ENCODE assay signal across 16 cellular contexts in genomic region chr16:22711847-22712246, GRCh38.
DNase-seq lines count a peak whose midpoint lies in the region; ATAC-seq lines count a peak whose summit lies in the region.
"Had no signal": no experiment of that assay in that cellular context is flagged by ENCODE, and none has a peak within 500 bp of the region (broad histone marks: within the 10 kb centered on the region; RNA-seq: fewer than 3 reads in every experiment).

No MANE protein-coding gene starts in this region.

- H3K27me3 Mint-ChIP-seq in natural killer cell treated with Interleukin-12 subunit alpha and Interleukin-12 subunit beta and Interleukin-15 and Interleukin-18, amount 100 ng/mL, for 72 hours = peaks cover 15 to 38% of the 10 kb centered on the region in 2 donors

- H3K4me3 Mint-ChIP-seq in natural killer cell treated with Interleukin-12 subunit alpha and Interleukin-12 subunit beta and Interleukin-15 and Interleukin-18, amount 100 ng/mL, for 72 hours = no peak overlapping the region
- H3K4me3 Mint-ChIP-seq: CD14-positive monocyte; CD4-positive, alpha-beta T cell; CD8-positive, alpha-beta memory T cell had no signal

- peak overlapping the region; percentile 64 for H3K4me2 ChIP-seq in BLaER1
- H3K4me2 ChIP-seq in BLaER1 treated with 17β-estradiol and CSF1 and Interleukin-3, amounts not matched to agents 10 nM and 100 nM = peak overlapping the region; percentile 15 to 74 (median 56); a peak in 19 of 22 replicates

- H3K9me3 ChIP-seq in BLaER1 = peaks cover 24% of the 10 kb centered on the region
- peaks cover 22 to 34% (median 25%) of the 10 kb centered on the region in 11 experiments for H3K9me3 ChIP-seq in BLaER1 treated with 17β-estradiol and CSF1 and Interleukin-3, amounts not matched to agents 10 nM and 100 nM (replicated peaks in 1 of 11)
- H3K9me3 ChIP-seq in subcutaneous abdominal adipose tissue (ENCODE audit: control insufficient read depth in 5 of 5, low read length in 5 of 5) = peaks cover 8 to 25% (median 24%) of the 10 kb centered on the region in 5 donors
- H3K9me3 ChIP-seq: HAP-1 had no signal

- 0 out of 2 replicates have a peak overlapping the region, but pooled peaks have one; percentile 13 for H3K27ac ChIP-seq in BLaER1
- peak overlapping the region in 1 of 11 experiments; percentile 52; a peak in 3 of 22 replicates for H3K27ac ChIP-seq in BLaER1 treated with 17β-estradiol and CSF1 and Interleukin-3, amounts not matched to agents 10 nM and 100 nM
- H3K27ac ChIP-seq in subcutaneous abdominal adipose tissue (ENCODE audit: low read depth, low read length) = no peak overlapping the region

- peak; percentile 42 for DNase-seq in HT1080 (ENCODE audit: low read depth)
- DNase-seq in NCI-H1417 (lab: John Stamatoyannopoulos, UW) = no peak
- no peak for DNase-seq in natural killer cell treated with Interleukin-12 subunit alpha and Interleukin-12 subunit beta and Interleukin-15 and Interleukin-18, amount 100 ng/mL, for 72 hours (ENCODE audit: low spot score)
- DNase-seq: CD4-positive, alpha-beta T cell; CD8-positive, alpha-beta memory T cell; DMS 273 treated with DMSO at 0.1 percent for 48 hours; DMS79; EL; GDM1; GOT3 had no signal

- no peaks in the 10 kb centered on the region for H3K27me3 ChIP-seq in BLaER1
- H3K27me3 ChIP-seq in BLaER1 treated with 17β-estradiol and CSF1 and Interleukin-3, amounts not matched to agents 10 nM and 100 nM = no peaks in the 10 kb centered on the region
- no peaks in the 10 kb centered on the region for H3K27me3 ChIP-seq in subcutaneous abdominal adipose tissue (ENCODE audit: control insufficient read depth in 5 of 5, insufficient read depth in 4 of 5, low read length in 5 of 5)

- no peak for ATAC-seq in natural killer cell treated with Interleukin-12 subunit alpha and Interleukin-12 subunit beta and Interleukin-15 and Interleukin-18, amount 100 ng/mL, for 72 hours
- ATAC-seq: GM12878 had no signal

- H3K27ac Mint-ChIP-seq in natural killer cell treated with Interleukin-12 subunit alpha and Interleukin-12 subunit beta and Interleukin-15 and Interleukin-18, amount 100 ng/mL, for 72 hours = no peak overlapping the region
- H3K27ac Mint-ChIP-seq: CD14-positive monocyte; CD4-positive, alpha-beta T cell; CD8-positive, alpha-beta memory T cell had no signal

- H3K4me1 Mint-ChIP-seq in natural killer cell treated with Interleukin-12 subunit alpha and Interleukin-12 subunit beta and Interleukin-15 and Interleukin-18, amount 100 ng/mL, for 72 hours (ENCODE audit: low read depth in 2 of 2) = no peaks in the 10 kb centered on the region
- H3K4me1 Mint-ChIP-seq: CD14-positive monocyte; CD8-positive, alpha-beta memory T cell had no signal

- H3K36me3 Mint-ChIP-seq in natural killer cell treated with Interleukin-12 subunit alpha and Interleukin-12 subunit beta and Interleukin-15 and Interleukin-18, amount 100 ng/mL, for 72 hours = peaks cover 14% of the 10 kb centered on the region
- H3K36me3 Mint-ChIP-seq: CD14-positive monocyte; CD8-positive, alpha-beta memory T cell had no signal

- peaks cover 5% of the 10 kb centered on the region for H3K9me3 Mint-ChIP-seq in natural killer cell treated with Interleukin-12 subunit alpha and Interleukin-12 subunit beta and Interleukin-15 and Interleukin-18, amount 100 ng/mL, for 72 hours

- H3K36me3 ChIP-seq in BLaER1 = no peaks in the 10 kb centered on the region
- no peaks in the 10 kb centered on the region for H3K36me3 ChIP-seq in BLaER1 treated with 17β-estradiol and CSF1 and Interleukin-3, amounts not matched to agents 10 nM and 100 nM
- no peaks in the 10 kb centered on the region for H3K36me3 ChIP-seq in subcutaneous abdominal adipose tissue (ENCODE audit: control insufficient read depth in 5 of 5, insufficient read depth in 5 of 5, low read length in 5 of 5)
- H3K36me3 ChIP-seq: HAP-1 had no signal

- H3K4me3 ChIP-seq in BLaER1 (0 out of 2 replicates have a peak overlapping the region, but pooled peaks have one; percentile 22), subcutaneous abdominal adipose tissue (ENCODE audit: low read depth in 1 of 5, low read length in 5 of 5) (peak overlapping the region in 3 of 5 donors; percentile 11 to 23 (median 18))
- H3K4me3 ChIP-seq in BLaER1 treated with 17β-estradiol and CSF1 and Interleukin-3, amounts not matched to agents 10 nM and 100 nM = no peak overlapping the region
- H3K4me3 ChIP-seq: GM12878, HAP-1 had no signal

- H4K20me1 ChIP-seq in BLaER1 = no peaks in the 10 kb centered on the region
- no peaks in the 10 kb centered on the region for H4K20me1 ChIP-seq in BLaER1 treated with 17β-estradiol and CSF1 and Interleukin-3, amounts not matched to agents 10 nM and 100 nM

- H3K9ac ChIP-seq in BLaER1 (no peak overlapping the region), subcutaneous abdominal adipose tissue (ENCODE audit: low read length in 5 of 5) (no peak overlapping the region)
- H3K9ac ChIP-seq in BLaER1 treated with 17β-estradiol and CSF1 and Interleukin-3, amounts not matched to agents 10 nM and 100 nM = no peak overlapping the region

- peaks cover 27% of the 10 kb centered on the region for H3K4me1 ChIP-seq in BLaER1
- peaks cover 12 to 21% (median 16%) of the 10 kb centered on the region in 10 experiments; a peak in 19 of 20 replicates for H3K4me1 ChIP-seq in BLaER1 treated with 17β-estradiol and CSF1 and Interleukin-3, amounts not matched to agents 10 nM and 100 nM
- H3K4me1 ChIP-seq in subcutaneous abdominal adipose tissue (ENCODE audit: control insufficient read depth in 5 of 5, insufficient read depth in 5 of 5, low read length in 5 of 5) = no peaks in the 10 kb centered on the region
- H3K4me1 ChIP-seq: HAP-1 had no signal

Comparison
In these comparisons a context has a peak if more than half of its experiments do, and no peak if none do; other contexts are left out.
1. H3K4me3 ChIP-seq: peak in BLaER1 (single experiment) and subcutaneous abdominal adipose tissue (3 of 5); none in BLaER1 treated with 17β-estradiol and CSF1 and Interleukin-3, amounts not matched to agents 10 nM and 100 nM (0 of 10).